In the genomic region with DNA sequence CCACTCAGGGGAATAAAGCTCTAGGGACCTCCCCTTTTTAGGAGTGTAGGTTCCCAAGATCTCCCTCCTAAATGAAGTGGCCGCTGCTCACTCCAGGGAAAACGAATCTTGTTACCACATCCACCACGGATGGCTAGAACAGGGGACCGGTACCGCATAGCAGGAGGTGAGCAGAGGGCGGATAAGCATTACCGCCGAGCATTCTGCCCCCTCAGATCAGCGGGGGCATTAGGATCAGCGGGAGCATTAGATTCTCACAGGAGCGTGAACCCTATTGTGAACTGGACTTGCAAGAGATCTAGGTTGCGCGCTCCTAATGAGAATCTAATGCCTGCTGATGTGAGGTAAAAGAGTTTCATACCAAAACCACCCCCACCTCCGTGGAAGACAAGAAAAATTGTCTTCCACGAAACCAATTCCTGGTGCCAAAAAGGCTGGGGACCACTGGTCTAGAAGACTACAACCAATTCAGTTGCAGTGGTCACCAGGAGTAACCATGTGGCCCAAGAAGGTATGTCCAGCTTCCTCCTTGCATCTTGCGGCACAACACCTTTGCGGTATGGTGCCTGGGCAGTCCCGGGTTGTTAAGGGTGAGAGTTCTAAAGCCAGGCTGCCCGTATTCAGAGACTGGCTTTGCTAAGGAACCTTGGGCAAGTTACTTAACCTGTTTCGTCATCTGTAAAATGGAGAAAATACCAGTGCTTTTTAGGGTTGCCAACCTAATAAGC, we compare ENCODE assay signal across 8 cellular contexts. TPM values are rescaled to one million over a fixed set of nuclear protein-coding genes. Genes with fewer than 3 reads are reported as not detected.
DNase-seq lines count a peak whose midpoint lies in the region; ATAC-seq and TF ChIP-seq lines count a peak whose summit lies in the region.

No MANE protein-coding gene starts in this region.

- H3K9me2 ChIP-seq in DOHH2 (replicated peaks; ENCODE audit: control insufficient read depth, low read length) = no peaks in the 10 kb centered on the region

- H3K4me2 ChIP-seq in DOHH2 (ENCODE audit: low read length) = peak overlapping the region; percentile 98

- no peaks in the 10 kb centered on the region for H3K27me3 Mint-ChIP-seq in effector memory CD8-positive, alpha-beta T cell

- H3K4me1 ChIP-seq in DOHH2 (ENCODE audit: control insufficient read depth, low read length) (peaks cover 38% of the 10 kb centered on the region), psoas muscle (no peaks in the 10 kb centered on the region)

- peak overlapping the region; percentile 93 for H3K27ac Mint-ChIP-seq in effector memory CD8-positive, alpha-beta T cell

- H3K27ac ChIP-seq in DOHH2 (ENCODE audit: low read depth, low read length) = peak overlapping the region; percentile 74
- H3K27ac ChIP-seq in psoas muscle = peak overlapping the region; percentile 81

- H3K9me3 ChIP-seq in DOHH2 (ENCODE audit: control insufficient read depth, insufficient read depth, low read length) = no peaks in the 10 kb centered on the region
- no peaks in the 10 kb centered on the region for H3K9me3 ChIP-seq in psoas muscle

- no peak for TF ChIP-seq CTCF in DOHH2 (IDR thresholded peaks at IDR 0.05; ENCODE audit: low read depth, low read length, poor library complexity, severe bottlenecking)
- no peak for TF ChIP-seq CTCF in psoas muscle (IDR thresholded peaks at IDR 0.05)

- no peaks in the 10 kb centered on the region for H3K9me3 Mint-ChIP-seq in effector memory CD8-positive, alpha-beta T cell

- peaks cover 20 to 23% of the 10 kb centered on the region in 2 donors for H3K4me1 Mint-ChIP-seq in effector memory CD8-positive, alpha-beta T cell (ENCODE audit: low read depth in 2 of 2)

- 90 to 94% (median 90%) methylated on average over 20 of the region's 20 CpGs for WGBS in psoas muscle, 3 donors

- DNase-seq in NCI-H69 (lab: John Stamatoyannopoulos, UW) (peak; percentile 5), psoas muscle (no peak), ureter (ENCODE audit: low spot score) (no peak)
- DNase-seq in effector memory CD8-positive, alpha-beta T cell = no peak
- DNase-seq in central memory CD4-positive, alpha-beta T cell = no peak

- peaks cover 9% of the 10 kb centered on the region; the same call in 1 of the 2 replicates for H3F3A ChIP-seq in DOHH2 (ENCODE audit: control insufficient read depth, insufficient read depth)

- H4K20me1 ChIP-seq in DOHH2 (ENCODE audit: control insufficient read depth, insufficient read depth, low read depth, low read length) = no peaks in the 10 kb centered on the region

- ATAC-seq in effector memory CD8-positive, alpha-beta T cell (replicated peaks) = no peak
- ATAC-seq in psoas muscle (no peak), HG03039 (IDR thresholded peaks at IDR 0.05; ENCODE audit: unreplicated experiment) (no peak), HG02588 (IDR thresholded peaks at IDR 0.05; ENCODE audit: unreplicated experiment) (no peak)

- H3K4me3 ChIP-seq in DOHH2 (ENCODE audit: low read length) (peak overlapping the region; percentile 85), psoas muscle (peak overlapping the region; percentile 82)

- intact Hi-C loops in psoas muscle (cut with DNase I) = loop anchor here in 1 of 2 donors (5.0 kb wide), 1 partner anchor 168 kb away; no protein-coding TSS in a partner anchor

- H3K36me3 Mint-ChIP-seq in effector memory CD8-positive, alpha-beta T cell (ENCODE audit: insufficient read depth) = peaks cover 40% of the 10 kb centered on the region

- H3K27me3 ChIP-seq in DOHH2 (ENCODE audit: control insufficient read depth, low read length) = no peaks in the 10 kb centered on the region
- H3K27me3 ChIP-seq in psoas muscle (ENCODE audit: insufficient read depth in 3 of 3, low read length in 2 of 3) = no peaks in the 10 kb centered on the region

- H3K79me2 ChIP-seq in DOHH2 (ENCODE audit: control insufficient read depth, low read length) = peaks cover 41% of the 10 kb centered on the region

- H3K36me3 ChIP-seq in DOHH2 (ENCODE audit: control insufficient read depth, low read length) = peaks cover 37% of the 10 kb centered on the region
- H3K36me3 ChIP-seq in psoas muscle (ENCODE audit: insufficient read depth in 1 of 2, low read depth in 1 of 2) = peaks cover 0 to 5% of the 10 kb centered on the region in 2 donors

- H3K4me3 Mint-ChIP-seq in effector memory CD8-positive, alpha-beta T cell = peak overlapping the region; percentile 74 to 81

RNA-seq across cellular contexts. Expression of gene SS18L2, which starts 1.1 kb away (rescaled TPM):
- 10 to 100 TPM in 1 of 4 donors, 1 to 10 TPM in 3; 8.2 to 11.2 (median 9.5) TPM for total RNA-seq in psoas muscle
- polyA plus RNA-seq in psoas muscle = 10 to 100 TPM; 16.8 to 31.6 (median 20.1) TPM
- 21.6 TPM for total RNA-seq in ureter

RNA-seq across cellular contexts. Expression of gene SEC22C, which starts 7.8 kb away (rescaled TPM):
- total RNA-seq in psoas muscle = 10 to 100 TPM; 13.0 to 31.0 (median 15.5) TPM
- polyA plus RNA-seq in psoas muscle = 10 to 100 TPM; 11.2 to 46.8 (median 15.5) TPM
- total RNA-seq in ureter = 37.2 TPM

RNA-seq across cellular contexts. Expression of gene NKTR, which starts 10.9 kb away (rescaled TPM):
- total RNA-seq in psoas muscle = 10 to 100 TPM; 12.9 to 23.0 (median 17.6) TPM
- 10 to 100 TPM in 2 of 3 donors, 1 to 10 TPM in 1; 9.0 to 14.1 (median 11.1) TPM for polyA plus RNA-seq in psoas muscle
- total RNA-seq in ureter = 137 TPM
